23 cellular contexts compared by ENCODE assay signal in genomic region chr12:19447386-19447785, GRCh38. TPM values are rescaled to one million over a fixed set of nuclear protein-coding genes. Genes with fewer than 3 reads are reported as not detected.
DNase-seq lines count a peak whose midpoint lies in the region; ATAC-seq, FAIRE-seq and TF ChIP-seq lines count a peak whose summit lies in the region.
"Had no signal": no experiment of that assay in that cellular context is flagged by ENCODE, and none has a peak within 500 bp of the region (broad histone marks: within the 10 kb centered on the region; RNA-seq: fewer than 3 reads in every experiment).

No MANE protein-coding gene starts in this region.

- no peak for FAIRE-seq in GM12878 (lab: Jason Lieb, UNC)
- FAIRE-seq: D721Med, G401.6, GM18507 had no signal

- H3K79me2 ChIP-seq in DND-41 (ENCODE audit: insufficient read depth, low read length) (peaks cover 100% of the 10 kb centered on the region), Loucy (ENCODE audit: insufficient read depth, low read length) (peaks cover 100% of the 10 kb centered on the region), GM12878 (ENCODE audit: control insufficient read depth, insufficient read depth, low read length) (peaks cover 95% of the 10 kb centered on the region)

- peak overlapping the region in 8 of 10 donors; percentile 0 to 53 (median 24) for H3K4me3 Mint-ChIP-seq in naive thymus-derived CD8-positive, alpha-beta T cell
- H3K4me3 Mint-ChIP-seq: B cell had no signal

- RAD21 ChIA-PET in GM12878 (lab: Charles Lee; ENCODE audit: unreplicated experiment): no interaction called here

- peaks cover 88% of the 10 kb centered on the region for H4K20me1 ChIP-seq in DND-41 (ENCODE audit: insufficient read depth, low read length)
- H4K20me1 ChIP-seq in Loucy (ENCODE audit: insufficient read depth, low read length, poor library complexity, severe bottlenecking): peaks cover 98% of the 10 kb centered on the region
- peaks cover 3% of the 10 kb centered on the region; the same call in 1 of the 2 replicates for H4K20me1 ChIP-seq in GM12878 (ENCODE audit: control insufficient read depth, insufficient read depth)

- DNase-seq in DND-41 (no peak), GM12878 (ENCODE audit: low read depth, low spot score) (no peak), HK-2 (ENCODE audit: unreplicated experiment) (no peak), GM13976 (ENCODE audit: low spot score) (no peak), NCI-H446 treated with DMSO at 0.1 percent for 48 hours (lab: John Stamatoyannopoulos, UW) (no peak), superior temporal gyrus (ENCODE audit: extremely low spot score) (no peak)
- no peak for DNase-seq in naive thymus-derived CD8-positive, alpha-beta T cell
- DNase-seq: CD4-positive, alpha-beta memory T cell; DMS79 treated with DMSO at 0.1 percent for 48 hours; GOT3; IMR-90; Kasumi-1; NCI-H1417; NCI-H187 treated with DMSO at 0.1 percent for 48 hours; NCI-H446; NCI-H748 treated with DMSO at 0.1 percent for 48 hours; PC-3 had no signal

- H3K9ac ChIP-seq in DND-41 (ENCODE audit: low read depth, low read length) (no peak overlapping the region), Loucy (ENCODE audit: low read depth, low read length, poor library complexity, severe bottlenecking) (no peak overlapping the region), GM12878 (ENCODE audit: control insufficient read depth, insufficient read depth, low read length) (no peak overlapping the region)

- in situ Hi-C loops in GM12878 (cut with MboI): no loop called here
- in situ Hi-C loops in GM13976 (cut with MboI; ENCODE audit: low sequenced_read_pairs, unreplicated experiment): no loop called here

- no peaks in the 10 kb centered on the region for H3K9me2 ChIP-seq in Loucy (replicated peaks; ENCODE audit: low read depth, low read length)

- no peaks in the 10 kb centered on the region for H3K9me3 Mint-ChIP-seq in naive thymus-derived CD8-positive, alpha-beta T cell
- H3K9me3 Mint-ChIP-seq: CD4-positive, alpha-beta memory T cell had no signal

- ATAC-seq in DND-41 (ENCODE audit: insufficient read depth, low read depth) (no peak), GM12878 (no peak)
- no peak for ATAC-seq in naive thymus-derived CD8-positive, alpha-beta T cell
- ATAC-seq: PC-3 had no signal

- H3K27me3 Mint-ChIP-seq in naive thymus-derived CD8-positive, alpha-beta T cell: no peaks in the 10 kb centered on the region
- H3K27me3 Mint-ChIP-seq: B cell; CD4-positive, alpha-beta memory T cell had no signal

- H3F3A ChIP-seq in Loucy (ENCODE audit: low read depth): no peaks in the 10 kb centered on the region

- H3K9me3 ChIP-seq in DND-41 (ENCODE audit: insufficient read depth, low read length, severe bottlenecking) (no peaks in the 10 kb centered on the region), Loucy (ENCODE audit: insufficient read depth, low read depth, low read length) (no peaks in the 10 kb centered on the region), GM12878 (replicated peaks; ENCODE audit: control insufficient read depth, insufficient read depth, low read length) (peaks cover 8% of the 10 kb centered on the region; the same call in 2 of the 3 replicates)
- H3K9me3 ChIP-seq: SJSA1 had no signal

- BruUV-seq in GM12878 (replicated peaks; lab: Mats Ljungman, UMichigan): no TSS peak

- H3K4me3 ChIP-seq in DND-41 (ENCODE audit: low read depth in 1 of 2, low read length in 2 of 2) (no peak overlapping the region; a peak in 1 of 4 replicates), Loucy (ENCODE audit: low read length, poor library complexity, severe bottlenecking) (peak overlapping the region; percentile 11), GM12878 (no peak overlapping the region)
- H3K4me3 ChIP-seq: SJSA1 had no signal

- H3K27me3 ChIP-seq in DND-41 (ENCODE audit: insufficient read depth, low read length, poor library complexity): no peaks in the 10 kb centered on the region
- no peaks in the 10 kb centered on the region for H3K27me3 ChIP-seq in Loucy (ENCODE audit: insufficient read depth, low read length, poor library complexity, severe bottlenecking)
- H3K27me3 ChIP-seq in GM12878 (replicated peaks in 1 of 2; ENCODE audit: control insufficient read depth in 2 of 2, insufficient read depth in 2 of 2, low read length in 1 of 2): no peaks in the 10 kb centered on the region
- H3K27me3 ChIP-seq: SJSA1 had no signal

- H3K36me3 Mint-ChIP-seq in naive thymus-derived CD8-positive, alpha-beta T cell: peaks cover 0 to 35% (median 4%) of the 10 kb centered on the region in 3 donors

- CTCF ChIA-PET in GM12878 (lab: Yijun Ruan, JAX): no interaction called here

- SMC1A ChIA-PET in GM12878 (lab: Charles Lee; ENCODE audit: uncharacterized antibody, unreplicated experiment): no interaction called here

- TF ChIP-seq CTCF in DND-41 (IDR thresholded peaks at IDR 0.05; ENCODE audit: borderline replicate concordance, extremely low read depth, low read length, poor library complexity, severe bottlenecking): no peak
- TF ChIP-seq CTCF in Loucy (conservative IDR thresholded peaks at IDR 0.05; ENCODE audit: low read length): no peak
- no peak for TF ChIP-seq CTCF in GM12878 (IDR thresholded peaks at IDR 0.05 in 2 of 3, conservative IDR thresholded peaks at IDR 0.05 in 1 of 3; ENCODE audit: control insufficient read depth in 2 of 3, extremely low read depth in 1 of 3, insufficient read depth in 1 of 3, low read depth in 3 of 3, low read length in 3 of 3)
- TF ChIP-seq CTCF in GM13976 (IDR thresholded peaks at IDR 0.05; ENCODE audit: borderline replicate concordance, control extremely low read depth, extremely low read depth, insufficient read depth, missing control alignments): no peak

- peaks cover 40% of the 10 kb centered on the region for H3K36me3 ChIP-seq in DND-41 (ENCODE audit: insufficient read depth, low read length)
- H3K36me3 ChIP-seq in Loucy (ENCODE audit: insufficient read depth, low read length): peaks cover 8% of the 10 kb centered on the region; the same call in 1 of the 2 replicates
- peaks cover 0 to 3% of the 10 kb centered on the region in 2 experiments; a peak in 2 of 4 replicates for H3K36me3 ChIP-seq in GM12878 (ENCODE audit: control insufficient read depth in 2 of 2, insufficient read depth in 2 of 2, low read length in 1 of 2)

- H3K27ac ChIP-seq in DND-41 (ENCODE audit: low read length): 0 out of 2 replicates have a peak overlapping the region, but pooled peaks have one; percentile 14
- H3K27ac ChIP-seq in GM12878 (ENCODE audit: control insufficient read depth, insufficient read depth): no peak overlapping the region
- H3K27ac ChIP-seq: SJSA1 had no signal

- TF ChIP-seq EP300 in GM12878 (IDR thresholded peaks at IDR 0.05; ENCODE audit: borderline replicate concordance in 1 of 2, control insufficient read depth in 1 of 2, low read depth in 2 of 2, low read length in 2 of 2): no peak

- H3K4me2 ChIP-seq in DND-41 (ENCODE audit: insufficient read depth, low read length): peak overlapping the region; percentile 23; the same call in 1 of the 2 replicates
- H3K4me2 ChIP-seq in Loucy (ENCODE audit: low read depth, low read length, poor library complexity, severe bottlenecking): peak overlapping the region; percentile 74
- peak overlapping the region; percentile 17; the same call in 1 of the 2 replicates for H3K4me2 ChIP-seq in GM12878 (ENCODE audit: control insufficient read depth, insufficient read depth)

- H2AFZ ChIP-seq in DND-41 (ENCODE audit: low read depth, low read length): no peak overlapping the region
- H2AFZ ChIP-seq in Loucy (ENCODE audit: low read length): no peak overlapping the region
- no peak overlapping the region for H2AFZ ChIP-seq in GM12878 (ENCODE audit: control insufficient read depth, low read depth, low read length)

- 83% methylated on average over 8 of the region's 8 CpGs for WGBS in GM12878 (ENCODE audit: insufficient coverage, insufficient replicate concordance, low lambda C conversion rate, missing lambda C conversion rate)

- POLR2A ChIA-PET in GM12878 (lab: Charles Lee): no interaction called here
- POLR2A ChIA-PET in naive thymus-derived CD8-positive, alpha-beta T cell (lab: Charles Lee): no interaction called here

- H3K4me1 Mint-ChIP-seq in naive thymus-derived CD8-positive, alpha-beta T cell: peaks cover 31 to 85% (median 79%) of the 10 kb centered on the region in 4 donors

- intact Hi-C loops in GM12878 (cut with micrococcal nuclease; ENCODE audit: unreplicated experiment): no loop called here

- TF ChIP-seq RAD21 in GM12878 (IDR thresholded peaks at IDR 0.05; ENCODE audit: insufficient read depth, low read depth, low read length): no peak

- no peak for TF ChIP-seq POLR2A in GM12878 (IDR thresholded peaks at IDR 0.05; ENCODE audit: low read depth, low read length)

- H3K4me1 ChIP-seq in DND-41 (ENCODE audit: insufficient read depth, low read length): peaks cover 52% of the 10 kb centered on the region
- peaks cover 61% of the 10 kb centered on the region for H3K4me1 ChIP-seq in Loucy (ENCODE audit: insufficient read depth, low read length, poor library complexity, severe bottlenecking)
- H3K4me1 ChIP-seq in GM12878 (ENCODE audit: control insufficient read depth, insufficient read depth, low read length): no peaks in the 10 kb centered on the region
- H3K4me1 ChIP-seq: SJSA1 had no signal

- peak overlapping the region in 2 of 10 donors; percentile 4 to 49 for H3K27ac Mint-ChIP-seq in naive thymus-derived CD8-positive, alpha-beta T cell
- H3K27ac Mint-ChIP-seq: B cell had no signal

TF ChIP-seq in GM12878, 131 proteins besides CTCF, POLR2A, EP300 and RAD21 (continues in another document):
- TF ChIP-seq NR2C2 (IDR thresholded peaks at IDR 0.05; ENCODE audit: borderline replicate concordance, control insufficient read depth, insufficient read length, low read depth) (no peak), BRCA1 (IDR thresholded peaks at IDR 0.05; ENCODE audit: low read depth, low read length) (no peak)

RNA-seq across cellular contexts. Expression of gene AEBP2, which starts 8.1 kb away (rescaled TPM):
- total RNA-seq in GM12878 (2013; cell fraction: nucleolus; rRNA removed): 76.0 and 78.6 TPM in 2 replicates
- total RNA-seq in GM12878 (2014; rRNA removed): 17.6 and 20.3 TPM in 2 replicates
- 24.9 and 25.0 TPM in 2 replicates for total RNA-seq in GM12878 (2014; rRNA removed; fragmentation: Illumina TruSeq; extraction: Trizol)
- 50.1 and 50.5 TPM in 2 replicates for total RNA-seq in GM12878 (2021)
- 14.7 TPM for polyA plus RNA-seq in GM12878 (2011; ENCODE audit: low read depth)
- 22.1 and 22.9 TPM in 2 replicates for polyA plus RNA-seq in GM12878 (2011; rRNA removed)
- 10.6 and 17.7 TPM in 2 replicates for polyA plus RNA-seq in GM12878 (2011; cell fraction: cytosol; rRNA removed)
- 10.8 and 12.0 TPM in 2 replicates for polyA plus RNA-seq in GM12878 (2011; cell fraction: nucleus; rRNA removed)
- polyA plus RNA-seq in GM12878 (2012): 20.0 and 25.1 TPM in 2 replicates
- 57.7 and 68.4 TPM in 2 replicates for polyA plus RNA-seq in GM12878 (2014; fragmentation: Illumina TruSeq; extraction: Trizol)
- polyA plus RNA-seq in GM12878 (2014; fragmentation: Nextera tagmentation; extraction: Ambion mirVana): 100 to 1,000 TPM in 1 of 2 experiments, 10 to 100 TPM in 1; 39.2 to 126 TPM
- polyA plus RNA-seq in GM12878 (2014; rRNA removed): 21.8 and 24.8 TPM in 2 replicates
- polyA plus RNA-seq in GM12878 (2016; fragmentation: Nextera tagmentation; extraction: Ambion mirVana): 10 to 100 TPM; 50.9 to 54.7 TPM
- polyA minus RNA-seq in GM12878 (2011; rRNA and poly(A)+ RNA removed): 21.7 and 40.7 TPM in 2 replicates
- 9.6 and 15.9 TPM in 2 replicates for polyA minus RNA-seq in GM12878 (2011; cell fraction: cytosol; rRNA and poly(A)+ RNA removed)
- polyA minus RNA-seq in GM12878 (2011; cell fraction: nucleus; rRNA and poly(A)+ RNA removed): 10.6 and 18.8 TPM in 2 replicates
- total RNA-seq in naive thymus-derived CD8-positive, alpha-beta T cell: 10 to 100 TPM; 61.8 to 66.4 TPM
- polyA plus RNA-seq in naive thymus-derived CD8-positive, alpha-beta T cell: 10 to 100 TPM in 2 of 3 donors, 1 to 10 TPM in 1; 8.5 to 15.5 (median 14.0) TPM

Comparison
In these comparisons a context has a peak if more than half of its experiments do, and no peak if none do; other contexts are left out.
1. H3K4me2 ChIP-seq: peak in every context shown above with its lines; median percentile 74 in Loucy; 23 in DND-41; 17 in GM12878.